ENCODE assay signal across 2 cellular contexts in the genomic region with DNA sequence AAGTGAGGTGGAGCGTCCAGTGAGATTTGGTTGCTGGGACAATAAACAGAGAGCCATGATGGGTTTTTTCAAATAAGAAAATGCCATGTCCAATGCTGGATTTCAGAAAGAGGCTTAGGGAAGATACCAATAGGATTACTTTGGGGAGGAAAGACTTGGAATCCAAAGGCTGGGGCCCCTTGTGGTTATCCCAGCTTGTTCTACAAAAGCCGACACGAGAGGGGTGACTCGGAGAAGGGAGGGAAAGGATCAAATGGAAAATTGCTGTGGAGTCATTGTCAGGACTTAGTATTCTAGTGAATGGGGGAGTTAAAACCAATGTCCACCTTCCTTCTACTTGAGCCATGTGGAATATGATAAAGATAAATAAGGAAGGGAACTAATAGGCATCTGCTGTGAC.
TF ChIP-seq lines count a peak whose summit lies in the region.

No MANE protein-coding gene starts in this region.

TF ChIP-seq in IMR-90, 13 proteins besides CTCF, POLR2A, EP300 and RAD21 (continued from another document):
- TF ChIP-seq FOS (IDR thresholded peaks at IDR 0.05; ENCODE audit: low read depth, low read length) = no peak
- no peak for TF ChIP-seq NFE2L2 (IDR thresholded peaks at IDR 0.05; ENCODE audit: low read depth, low read length)
- TF ChIP-seq MAZ (IDR thresholded peaks at IDR 0.05; ENCODE audit: borderline replicate concordance, low read depth, low read length) = no peak
- TF ChIP-seq, protein P1, sequence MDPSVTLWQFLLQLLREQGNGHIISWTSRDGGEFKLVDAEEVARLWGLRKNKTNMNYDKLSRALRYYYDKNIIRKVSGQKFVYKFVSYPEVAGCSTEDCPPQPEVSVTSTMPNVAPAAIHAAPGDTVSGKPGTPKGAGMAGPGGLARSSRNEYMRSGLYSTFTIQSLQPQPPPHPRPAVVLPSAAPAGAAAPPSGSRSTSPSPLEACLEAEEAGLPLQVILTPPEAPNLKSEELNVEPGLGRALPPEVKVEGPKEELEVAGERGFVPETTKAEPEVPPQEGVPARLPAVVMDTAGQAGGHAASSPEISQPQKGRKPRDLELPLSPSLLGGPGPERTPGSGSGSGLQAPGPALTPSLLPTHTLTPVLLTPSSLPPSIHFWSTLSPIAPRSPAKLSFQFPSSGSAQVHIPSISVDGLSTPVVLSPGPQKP (IDR thresholded peaks at IDR 0.05; ENCODE audit: borderline replicate concordance, low read depth, low read length) = no peak
- TF ChIP-seq SMC3 (IDR thresholded peaks at IDR 0.05; ENCODE audit: low read depth, low read length) = no peak
- TF ChIP-seq, protein P2, sequence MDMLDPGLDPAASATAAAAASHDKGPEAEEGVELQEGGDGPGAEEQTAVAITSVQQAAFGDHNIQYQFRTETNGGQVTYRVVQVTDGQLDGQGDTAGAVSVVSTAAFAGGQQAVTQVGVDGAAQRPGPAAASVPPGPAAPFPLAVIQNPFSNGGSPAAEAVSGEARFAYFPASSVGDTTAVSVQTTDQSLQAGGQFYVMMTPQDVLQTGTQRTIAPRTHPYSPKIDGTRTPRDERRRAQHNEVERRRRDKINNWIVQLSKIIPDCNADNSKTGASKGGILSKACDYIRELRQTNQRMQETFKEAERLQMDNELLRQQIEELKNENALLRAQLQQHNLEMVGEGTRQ (IDR thresholded peaks at IDR 0.05; ENCODE audit: low read depth, low read length) = no peak
- TF ChIP-seq RCOR1 (IDR thresholded peaks at IDR 0.05; ENCODE audit: insufficient replicate concordance, low read length) = no peak
- no peak for TF ChIP-seq MXI1 (IDR thresholded peaks at IDR 0.05; ENCODE audit: borderline replicate concordance, low read depth, low read length)
- TF ChIP-seq BHLHE40 (IDR thresholded peaks at IDR 0.05; ENCODE audit: low read depth, low read length) = no peak

TF ChIP-seq in GM12878, 131 proteins besides CTCF, POLR2A, EP300 and RAD21:
- TF ChIP-seq, protein P3, sequence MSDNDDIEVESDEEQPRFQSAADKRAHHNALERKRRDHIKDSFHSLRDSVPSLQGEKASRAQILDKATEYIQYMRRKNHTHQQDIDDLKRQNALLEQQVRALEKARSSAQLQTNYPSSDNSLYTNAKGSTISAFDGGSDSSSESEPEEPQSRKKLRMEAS (IDR thresholded peaks at IDR 0.05; ENCODE audit: low read depth, low read length) = no peak
- TF ChIP-seq, protein P4, sequence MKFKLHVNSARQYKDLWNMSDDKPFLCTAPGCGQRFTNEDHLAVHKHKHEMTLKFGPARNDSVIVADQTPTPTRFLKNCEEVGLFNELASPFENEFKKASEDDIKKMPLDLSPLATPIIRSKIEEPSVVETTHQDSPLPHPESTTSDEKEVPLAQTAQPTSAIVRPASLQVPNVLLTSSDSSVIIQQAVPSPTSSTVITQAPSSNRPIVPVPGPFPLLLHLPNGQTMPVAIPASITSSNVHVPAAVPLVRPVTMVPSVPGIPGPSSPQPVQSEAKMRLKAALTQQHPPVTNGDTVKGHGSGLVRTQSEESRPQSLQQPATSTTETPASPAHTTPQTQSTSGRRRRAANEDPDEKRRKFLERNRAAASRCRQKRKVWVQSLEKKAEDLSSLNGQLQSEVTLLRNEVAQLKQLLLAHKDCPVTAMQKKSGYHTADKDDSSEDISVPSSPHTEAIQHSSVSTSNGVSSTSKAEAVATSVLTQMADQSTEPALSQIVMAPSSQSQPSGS (IDR thresholded peaks at IDR 0.05; ENCODE audit: low read length) = no peak
- TF ChIP-seq, protein P5, sequence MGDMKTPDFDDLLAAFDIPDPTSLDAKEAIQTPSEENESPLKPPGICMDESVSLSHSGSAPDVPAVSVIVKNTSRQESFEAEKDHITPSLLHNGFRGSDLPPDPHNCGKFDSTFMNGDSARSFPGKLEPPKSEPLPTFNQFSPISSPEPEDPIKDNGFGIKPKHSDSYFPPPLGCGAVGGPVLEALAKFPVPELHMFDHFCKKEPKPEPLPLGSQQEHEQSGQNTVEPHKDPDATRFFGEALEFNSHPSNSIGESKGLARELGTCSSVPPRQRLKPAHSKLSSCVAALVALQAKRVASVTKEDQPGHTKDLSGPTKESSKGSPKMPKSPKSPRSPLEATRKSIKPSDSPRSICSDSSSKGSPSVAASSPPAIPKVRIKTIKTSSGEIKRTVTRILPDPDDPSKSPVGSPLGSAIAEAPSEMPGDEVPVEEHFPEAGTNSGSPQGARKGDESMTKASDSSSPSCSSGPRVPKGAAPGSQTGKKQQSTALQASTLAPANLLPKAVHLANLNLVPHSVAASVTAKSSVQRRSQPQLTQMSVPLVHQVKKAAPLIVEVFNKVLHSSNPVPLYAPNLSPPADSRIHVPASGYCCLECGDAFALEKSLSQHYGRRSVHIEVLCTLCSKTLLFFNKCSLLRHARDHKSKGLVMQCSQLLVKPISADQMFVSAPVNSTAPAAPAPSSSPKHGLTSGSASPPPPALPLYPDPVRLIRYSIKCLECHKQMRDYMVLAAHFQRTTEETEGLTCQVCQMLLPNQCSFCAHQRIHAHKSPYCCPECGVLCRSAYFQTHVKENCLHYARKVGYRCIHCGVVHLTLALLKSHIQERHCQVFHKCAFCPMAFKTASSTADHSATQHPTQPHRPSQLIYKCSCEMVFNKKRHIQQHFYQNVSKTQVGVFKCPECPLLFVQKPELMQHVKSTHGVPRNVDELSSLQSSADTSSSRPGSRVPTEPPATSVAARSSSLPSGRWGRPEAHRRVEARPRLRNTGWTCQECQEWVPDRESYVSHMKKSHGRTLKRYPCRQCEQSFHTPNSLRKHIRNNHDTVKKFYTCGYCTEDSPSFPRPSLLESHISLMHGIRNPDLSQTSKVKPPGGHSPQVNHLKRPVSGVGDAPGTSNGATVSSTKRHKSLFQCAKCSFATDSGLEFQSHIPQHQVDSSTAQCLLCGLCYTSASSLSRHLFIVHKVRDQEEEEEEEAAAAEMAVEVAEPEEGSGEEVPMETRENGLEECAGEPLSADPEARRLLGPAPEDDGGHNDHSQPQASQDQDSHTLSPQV (IDR thresholded peaks at IDR 0.05) = no peak
